ENCODE assay signal across 16 cellular contexts in genomic region chr16:56984639-56985038, GRCh38. TPM values are rescaled to one million over a fixed set of nuclear protein-coding genes. Genes with fewer than 3 reads are reported as not detected.
A peak's percentile ranks its signal among the peaks of the same experiment; 100 is the strongest.
DNase-seq lines count a peak whose midpoint lies in the region; ATAC-seq and TF ChIP-seq lines count a peak whose summit lies in the region.
"Had no signal": no experiment of that assay in that cellular context is flagged by ENCODE, and none has a peak within 500 bp of the region (broad histone marks: within the 10 kb centered on the region; RNA-seq: fewer than 3 reads in every experiment).

No MANE protein-coding gene starts in this region.

- peaks cover 34% of the 10 kb centered on the region for H3K36me3 Mint-ChIP-seq in CD4-positive, CD25-positive, alpha-beta regulatory T cell
- no peaks in the 10 kb centered on the region for H3K36me3 Mint-ChIP-seq in Caco-2 (ENCODE audit: insufficient read depth, unreplicated experiment)
- H3K36me3 Mint-ChIP-seq in activated T-helper 17 cell treated with anti-CD3 and anti-CD28 coated beads, Interleukin-2, amount 50 U/mL, for 72 hours (ENCODE audit: low read depth): peaks cover 79% of the 10 kb centered on the region
- H3K36me3 Mint-ChIP-seq: neural progenitor cell had no signal

- no peak overlapping the region for H2BK15ac ChIP-seq in mesenchymal stem cell (ENCODE audit: low read depth, poor library complexity, severe bottlenecking)

- no peaks in the 10 kb centered on the region for H3K27me3 Mint-ChIP-seq in CD4-positive, CD25-positive, alpha-beta regulatory T cell
- no peaks in the 10 kb centered on the region for H3K27me3 Mint-ChIP-seq in Caco-2 (ENCODE audit: insufficient read depth, unreplicated experiment)
- no peaks in the 10 kb centered on the region for H3K27me3 Mint-ChIP-seq in activated T-helper 17 cell treated with anti-CD3 and anti-CD28 coated beads, Interleukin-2, amount 50 U/mL, for 72 hours

- TF ChIP-seq CTCF in Caco-2 (IDR thresholded peaks at IDR 0.05; ENCODE audit: insufficient read depth in 1 of 2, low read depth in 1 of 2, low read length in 1 of 2, severe bottlenecking in 1 of 2, unreplicated experiment in 1 of 2) (no peak), body of pancreas (IDR thresholded peaks at IDR 0.05) (no peak)

- no peak overlapping the region for H2AK5ac ChIP-seq in mesenchymal stem cell (ENCODE audit: low read length, severe bottlenecking)

- no peak overlapping the region for H3K18ac ChIP-seq in mesenchymal stem cell (ENCODE audit: low read depth in 1 of 2, low read length in 2 of 2)

- peak overlapping the region; percentile 94 to 98 (median 96) for H3K27ac Mint-ChIP-seq in CD4-positive, CD25-positive, alpha-beta regulatory T cell
- peak overlapping the region; percentile 9 for H3K27ac Mint-ChIP-seq in Caco-2 (ENCODE audit: unreplicated experiment)
- peak overlapping the region; percentile 95 for H3K27ac Mint-ChIP-seq in activated T-helper 17 cell treated with anti-CD3 and anti-CD28 coated beads, Interleukin-2, amount 50 U/mL, for 72 hours
- H3K27ac Mint-ChIP-seq: neural progenitor cell had no signal

- H3K4me2 ChIP-seq in mesenchymal stem cell (ENCODE audit: low read length, poor library complexity, severe bottlenecking): no peak overlapping the region
- H3K4me2 ChIP-seq: neural progenitor cell had no signal

- 99% methylated on average over 6 of the region's 6 CpGs for WGBS in mesenchymal stem cell
- WGBS in body of pancreas, 2 donors: 76 to 79% methylated on average over 6 of the region's 6 CpGs

- H2BK120ac ChIP-seq in mesenchymal stem cell (ENCODE audit: low read depth, low read length): no peak overlapping the region

- no peaks in the 10 kb centered on the region for H3K9me3 ChIP-seq in CD4-positive, CD25-positive, alpha-beta regulatory T cell (ENCODE audit: control insufficient read depth in 2 of 2, low read length in 2 of 2)
- H3K9me3 ChIP-seq in Caco-2: no peaks in the 10 kb centered on the region; the same call in 1 of the 2 replicates
- H3K9me3 ChIP-seq in mesenchymal stem cell (ENCODE audit: control insufficient read depth, low read length): no peaks in the 10 kb centered on the region
- no peaks in the 10 kb centered on the region for H3K9me3 ChIP-seq in body of pancreas
- H3K9me3 ChIP-seq: gastrocnemius medialis, tibial artery had no signal

- H3K9ac ChIP-seq in mesenchymal stem cell (ENCODE audit: low read length): peak overlapping the region; percentile 76
- H3K9ac ChIP-seq: neural progenitor cell had no signal

- H3K14ac ChIP-seq in mesenchymal stem cell (ENCODE audit: low read length in 2 of 2): no peak overlapping the region

- H3K27ac ChIP-seq in CD4-positive, CD25-positive, alpha-beta regulatory T cell (ENCODE audit: insufficient read depth, low read length, poor library complexity, severe bottlenecking): peak overlapping the region; percentile 62
- no peak overlapping the region for H3K27ac ChIP-seq in mesenchymal stem cell (ENCODE audit: low read length, poor library complexity, severe bottlenecking)
- H3K27ac ChIP-seq in body of pancreas: no peak overlapping the region
- H3K27ac ChIP-seq: neural progenitor cell had no signal

- H2BK12ac ChIP-seq in mesenchymal stem cell (ENCODE audit: low read length in 2 of 2): peak overlapping the region in 1 of 2 experiments; percentile 29

- ATAC-seq in CD4-positive, CD25-positive, alpha-beta regulatory T cell (ENCODE audit: low read depth in 2 of 2): no peak
- ATAC-seq in activated T-helper 17 cell treated with anti-CD3 and anti-CD28 coated beads, Interleukin-2, amount 50 U/mL, for 72 hours (replicated peaks): no peak
- ATAC-seq in GM21737 (IDR thresholded peaks at IDR 0.05; ENCODE audit: unreplicated experiment) (no peak), HG03135 (IDR thresholded peaks at IDR 0.05; ENCODE audit: unreplicated experiment) (no peak), body of pancreas (no peak), GM19463 (IDR thresholded peaks at IDR 0.05; ENCODE audit: unreplicated experiment) (no peak)
- ATAC-seq: gastrocnemius medialis had no signal

- H3K4me3 ChIP-seq in CD4-positive, CD25-positive, alpha-beta regulatory T cell (ENCODE audit: low read depth, low read length): peak overlapping the region; percentile 52
- H3K4me3 ChIP-seq in Caco-2 (ENCODE audit: low read depth, low read length) (no peak overlapping the region), mesenchymal stem cell (ENCODE audit: insufficient read depth in 1 of 2, low read depth in 1 of 2, low read length in 2 of 2) (peak overlapping the region in 1 of 2 experiments; percentile 57), body of pancreas (no peak overlapping the region)
- H3K4me3 ChIP-seq: gastrocnemius medialis, neural progenitor cell, tibial artery had no signal

- no peak overlapping the region for H3K4ac ChIP-seq in mesenchymal stem cell (ENCODE audit: low read depth in 1 of 2, low read length in 2 of 2)

- CTCF ChIA-PET in Caco-2 (lab: Charles Lee): interaction anchor here (1.7 kb wide), 1 partner anchor 61 kb away, joined by 4 read pairs; no protein-coding TSS in a partner anchor

- H3K79me1 ChIP-seq in mesenchymal stem cell (replicated peaks; ENCODE audit: low read length, poor library complexity, severe bottlenecking): no peaks in the 10 kb centered on the region

- peak overlapping the region; percentile 76 to 99 (median 92) for H3K4me3 Mint-ChIP-seq in CD4-positive, CD25-positive, alpha-beta regulatory T cell
- no peak overlapping the region for H3K4me3 Mint-ChIP-seq in Caco-2 (ENCODE audit: unreplicated experiment)
- H3K4me3 Mint-ChIP-seq in activated T-helper 17 cell treated with anti-CD3 and anti-CD28 coated beads, Interleukin-2, amount 50 U/mL, for 72 hours: peak overlapping the region; percentile 90
- H3K4me3 Mint-ChIP-seq: neural progenitor cell had no signal

- POLR2A ChIA-PET in Caco-2 (lab: Charles Lee): interaction anchor here (0.6 kb wide), 1 partner anchor 15 kb away, joined by 3 read pairs; no protein-coding TSS in a partner anchor

- peaks cover 0 to 82% (median 50%) of the 10 kb centered on the region in 4 donors for H3K4me1 Mint-ChIP-seq in CD4-positive, CD25-positive, alpha-beta regulatory T cell
- H3K4me1 Mint-ChIP-seq in Caco-2 (ENCODE audit: low read depth, unreplicated experiment): peaks cover 8% of the 10 kb centered on the region
- H3K4me1 Mint-ChIP-seq in activated T-helper 17 cell treated with anti-CD3 and anti-CD28 coated beads, Interleukin-2, amount 50 U/mL, for 72 hours: peaks cover 44% of the 10 kb centered on the region

- intact Hi-C loops in Caco-2 (cut with micrococcal nuclease; ENCODE audit: unreplicated experiment) (no loop called here), body of pancreas (cut with DNase I) (no loop called here)

- DNase-seq in CD4-positive, CD25-positive, alpha-beta regulatory T cell: no peak
- no peak for DNase-seq in Caco-2
- DNase-seq in mesenchymal stem cell: no peak
- no peak for DNase-seq in body of pancreas
- DNase-seq: effector memory CD4-positive, alpha-beta T cell; gastrocnemius medialis; MM.1S; NCI-H2107 had no signal

- BruUV-seq in Caco-2 (replicated peaks; lab: Mats Ljungman, UMichigan): no TSS peak

- H2AFZ ChIP-seq in mesenchymal stem cell (ENCODE audit: low read depth, low read length): no peak overlapping the region
- H2AFZ ChIP-seq: neural progenitor cell had no signal

- no peak overlapping the region for H2BK5ac ChIP-seq in mesenchymal stem cell (ENCODE audit: low read depth, low read length, poor library complexity, severe bottlenecking)

- peaks cover 51% of the 10 kb centered on the region for H3K4me1 ChIP-seq in CD4-positive, CD25-positive, alpha-beta regulatory T cell (ENCODE audit: control insufficient read depth, insufficient read depth, low read length, poor library complexity, severe bottlenecking)
- peaks cover 14% of the 10 kb centered on the region for H3K4me1 ChIP-seq in Caco-2
- H3K4me1 ChIP-seq in mesenchymal stem cell (ENCODE audit: control insufficient read depth, insufficient read depth, low read depth, low read length): peaks cover 16% of the 10 kb centered on the region
- peaks cover 30% of the 10 kb centered on the region for H3K4me1 ChIP-seq in body of pancreas

- no peaks in the 10 kb centered on the region for H3K9me3 Mint-ChIP-seq in CD4-positive, CD25-positive, alpha-beta regulatory T cell
- no peaks in the 10 kb centered on the region for H3K9me3 Mint-ChIP-seq in Caco-2 (ENCODE audit: unreplicated experiment)
- no peaks in the 10 kb centered on the region for H3K9me3 Mint-ChIP-seq in activated T-helper 17 cell treated with anti-CD3 and anti-CD28 coated beads, Interleukin-2, amount 50 U/mL, for 72 hours

- no peaks in the 10 kb centered on the region for H3K27me3 ChIP-seq in CD4-positive, CD25-positive, alpha-beta regulatory T cell (ENCODE audit: control insufficient read depth, insufficient read depth, low read length)
- H3K27me3 ChIP-seq in Caco-2 (replicated peaks; ENCODE audit: control insufficient read depth, insufficient read depth, low read length): peaks cover 3% of the 10 kb centered on the region; the same call in 1 of the 2 replicates
- no peaks in the 10 kb centered on the region for H3K27me3 ChIP-seq in mesenchymal stem cell (ENCODE audit: control insufficient read depth in 1 of 2, insufficient read depth in 1 of 2, low read length in 2 of 2)
- H3K27me3 ChIP-seq in body of pancreas: no peaks in the 10 kb centered on the region
- H3K27me3 ChIP-seq: gastrocnemius medialis, tibial artery had no signal

- no peak overlapping the region for H4K91ac ChIP-seq in mesenchymal stem cell (ENCODE audit: low read length)

- H3K23ac ChIP-seq in mesenchymal stem cell (ENCODE audit: low read length in 2 of 2): no peak overlapping the region

- no peak for TF ChIP-seq POLR2A in body of pancreas (IDR thresholded peaks at IDR 0.05)

- H3K36me3 ChIP-seq in CD4-positive, CD25-positive, alpha-beta regulatory T cell (ENCODE audit: control insufficient read depth, insufficient read depth, low read length): peaks cover 18% of the 10 kb centered on the region
- H3K36me3 ChIP-seq in Caco-2 (ENCODE audit: control insufficient read depth, insufficient read depth, low read length) (0 out of 2 replicates have a peak, but pooled peaks cover under 1% of the 10 kb centered on the region), mesenchymal stem cell (ENCODE audit: control insufficient read depth in 1 of 2, insufficient read depth in 2 of 2, low read depth in 1 of 2, low read length in 2 of 2) (peaks cover 0 to 15% of the 10 kb centered on the region in 2 experiments), body of pancreas (replicated peaks in 1 of 2; ENCODE audit: insufficient read depth in 1 of 2, low read depth in 2 of 2) (no peaks in the 10 kb centered on the region)
- H3K36me3 ChIP-seq: gastrocnemius medialis, neural progenitor cell, tibial artery had no signal

- no peak overlapping the region for H4K8ac ChIP-seq in mesenchymal stem cell (ENCODE audit: low read length)

RNA-seq across cellular contexts. Expression of gene NLRC5, which starts 4.7 kb away (rescaled TPM):
- total RNA-seq in CD4-positive, CD25-positive, alpha-beta regulatory T cell: 842 TPM
- 100 to 1,000 TPM in 1 of 4 donors, 10 to 100 TPM in 3; 75.3 to 112 (median 97.2) TPM for polyA plus RNA-seq in CD4-positive, CD25-positive, alpha-beta regulatory T cell
- 1.6 and 1.9 TPM in 2 replicates for total RNA-seq in Caco-2 (2022)
- 100 to 1,000 TPM; 182 to 219 TPM for total RNA-seq in activated T-helper 17 cell treated with anti-CD3 and anti-CD28 coated beads, Interleukin-2, amount 50 U/mL, for 72 hours
- polyA plus RNA-seq in mesenchymal stem cell (2013, experiment 1 of 2): 10.4 TPM
- polyA plus RNA-seq in mesenchymal stem cell (2013, experiment 2 of 2): 10.5 TPM
- total RNA-seq in body of pancreas: 10 to 100 TPM in 1 of 2 donors, 1 to 10 TPM in 1; 8.3 to 23.4 TPM

RNA-seq across cellular contexts. Expression of gene CETP, which starts 22.9 kb away (rescaled TPM):
- total RNA-seq in CD4-positive, CD25-positive, alpha-beta regulatory T cell: not detected
- under 1 TPM in 1 of 4 donors, not detected in 3; 0.27 TPM for polyA plus RNA-seq in CD4-positive, CD25-positive, alpha-beta regulatory T cell
- total RNA-seq in Caco-2 (2022): not detected in 2 replicates
- not detected for total RNA-seq in activated T-helper 17 cell treated with anti-CD3 and anti-CD28 coated beads, Interleukin-2, amount 50 U/mL, for 72 hours
- polyA plus RNA-seq in mesenchymal stem cell (2013, experiment 1 of 2): not detected
- 0.03 TPM for polyA plus RNA-seq in mesenchymal stem cell (2013, experiment 2 of 2)
- total RNA-seq in body of pancreas: under 1 TPM in 1 of 2 donors, not detected in 1; 0.66 TPM
- total RNA-seq: astrocyte, gastrocnemius medialis, kidney epithelial cell had no signal

RNA-seq across cellular contexts. Expression of gene HERPUD1, which starts 52.7 kb away (rescaled TPM):
- total RNA-seq in CD4-positive, CD25-positive, alpha-beta regulatory T cell: 454 TPM
- 100 to 1,000 TPM; 133 to 174 (median 144) TPM for polyA plus RNA-seq in CD4-positive, CD25-positive, alpha-beta regulatory T cell
- total RNA-seq in Caco-2 (2022) (240 and 296 TPM in 2 replicates), body of pancreas (100 to 1,000 TPM; 211 to 293 TPM)
- 100 to 1,000 TPM; 162 to 186 TPM for total RNA-seq in activated T-helper 17 cell treated with anti-CD3 and anti-CD28 coated beads, Interleukin-2, amount 50 U/mL, for 72 hours
- 93.8 TPM for polyA plus RNA-seq in mesenchymal stem cell (2013, experiment 1 of 2)
- polyA plus RNA-seq in mesenchymal stem cell (2013, experiment 2 of 2): 94.5 TPM

Comparison
In these comparisons a context has a peak if more than half of its experiments do, and no peak if none do; other contexts are left out.
1. H3K27ac Mint-ChIP-seq: peak in every context shown above with its lines; median percentile 96 in CD4-positive, CD25-positive, alpha-beta regulatory T cell; 95 in activated T-helper 17 cell treated with anti-CD3 and anti-CD28 coated beads, Interleukin-2, amount 50 U/mL, for 72 hours; 9 in Caco-2.
2. RNA of gene NLRC5, which starts 4.7 kb away (total RNA-seq): 842 TPM in CD4-positive, CD25-positive, alpha-beta regulatory T cell (single experiment) and 182 to 219 TPM in activated T-helper 17 cell treated with anti-CD3 and anti-CD28 coated beads, Interleukin-2, amount 50 U/mL, for 72 hours; 8.3 to 23.4 TPM in body of pancreas and 1.6 to 1.9 TPM in Caco-2; every median in the first group is over 4 times any median in the second.